ENCODE assay signal across 8 cellular contexts in the genomic region with DNA sequence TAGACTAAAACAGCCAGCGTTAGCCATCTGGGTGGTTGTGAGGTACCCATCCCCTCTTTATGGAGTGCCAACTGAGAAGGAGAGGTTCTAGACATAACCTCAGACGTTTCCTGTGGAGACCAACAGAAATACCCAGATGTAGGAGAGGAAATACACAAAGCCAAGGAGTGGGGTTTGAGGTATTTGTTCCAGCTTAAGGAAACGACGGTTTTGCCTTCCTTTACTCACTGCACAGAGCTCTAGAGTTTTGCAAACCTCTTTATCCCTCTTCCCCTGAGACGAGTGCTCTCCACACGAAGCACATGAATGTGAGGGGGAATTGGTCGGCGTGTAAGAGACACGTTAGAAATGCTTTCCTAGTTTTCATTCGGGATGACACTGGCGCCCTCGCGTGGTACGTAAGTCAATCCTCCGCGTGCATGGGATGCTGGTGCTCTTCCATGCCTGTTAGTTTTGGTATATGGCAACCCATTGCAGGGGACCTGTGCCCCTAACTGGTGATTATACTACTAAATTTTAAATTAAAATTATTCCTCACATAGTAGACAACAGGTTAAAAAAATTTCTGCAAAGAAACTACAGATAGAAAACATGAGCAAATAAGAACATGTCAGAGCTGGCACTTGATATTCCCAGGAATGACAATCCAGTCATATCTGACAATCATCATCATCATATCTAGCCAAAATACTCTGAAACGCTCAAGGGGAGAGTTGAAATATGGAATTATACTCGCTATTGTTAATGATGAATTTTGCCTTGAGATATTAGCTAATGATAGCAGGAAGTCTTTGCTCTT.
DNase-seq lines count a peak whose midpoint lies in the region; ATAC-seq and TF ChIP-seq lines count a peak whose summit lies in the region.

No MANE protein-coding gene starts in this region.

- peak; percentile 71 for ATAC-seq in GM21786 (IDR thresholded peaks at IDR 0.05; ENCODE audit: unreplicated experiment)
- ATAC-seq in gastroesophageal sphincter = peak; percentile 22

- peak overlapping the region; percentile 74 for H2AFZ ChIP-seq in osteoblast (ENCODE audit: low read length)

- intact Hi-C loops in activated T-helper 2 cell treated with anti-CD3 and anti-CD28 coated beads, Interferon-gamma antibody, Interleukin-2, Interleukin-4, amounts not matched to agents 10 μg/mL and 5 μg/mL and 100 μg/mL, durations not matched to agents 14 hours and 24 hours and 36 hours (cut with micrococcal nuclease) = loop anchor here (5.0 to 10.0 kb wide), 2 partner anchors 122 to 376 kb away; a partner anchor contains a TSS

- H3K27ac ChIP-seq in gastroesophageal sphincter = no peak overlapping the region
- H3K27ac ChIP-seq in osteoblast (ENCODE audit: low read depth, low read length) = no peak overlapping the region

- no peak for TF ChIP-seq POLR2A in gastroesophageal sphincter (IDR thresholded peaks at IDR 0.05)

- H3K9me3 ChIP-seq in gastroesophageal sphincter = no peaks in the 10 kb centered on the region
- H3K9me3 ChIP-seq in osteoblast (ENCODE audit: low read depth, low read length) = no peaks in the 10 kb centered on the region

- peaks cover 20% of the 10 kb centered on the region for H3K4me1 Mint-ChIP-seq in activated T-helper 2 cell treated with anti-CD3 and anti-CD28 coated beads, Interferon-gamma antibody, Interleukin-2, Interleukin-4, amounts not matched to agents 10 μg/mL and 5 μg/mL and 100 μg/mL, durations not matched to agents 14 hours and 24 hours and 36 hours (ENCODE audit: low read depth)

- 7 to 9% methylated on average over 12 to 18 of the region's 18 CpGs for WGBS in gastroesophageal sphincter (ENCODE audit: low coverage in 1 of 2), 2 donors

- no peak overlapping the region for H3K27ac Mint-ChIP-seq in activated T-helper 2 cell treated with anti-CD3 and anti-CD28 coated beads, Interferon-gamma antibody, Interleukin-2, Interleukin-4, amounts not matched to agents 10 μg/mL and 5 μg/mL and 100 μg/mL, durations not matched to agents 14 hours and 24 hours and 36 hours

- H4K20me1 ChIP-seq in osteoblast (ENCODE audit: insufficient read depth, low read length) = no peaks in the 10 kb centered on the region

- H3K4me1 ChIP-seq in gastroesophageal sphincter (peaks cover 0 to 8% (median 0%) of the 10 kb centered on the region in 3 donors), osteoblast (ENCODE audit: insufficient read depth, low read length) (peaks cover 27% of the 10 kb centered on the region)

- no peak for TF ChIP-seq EP300 in gastroesophageal sphincter (IDR thresholded peaks at IDR 0.05)

- H3K4me3 ChIP-seq in gastroesophageal sphincter (no peak overlapping the region), osteoblast (ENCODE audit: insufficient read depth, low read length) (peak overlapping the region; percentile 54)

- peak overlapping the region; percentile 78 for H3K4me2 ChIP-seq in osteoblast (ENCODE audit: insufficient read depth, low read length)

- no peaks in the 10 kb centered on the region for H3K36me3 Mint-ChIP-seq in activated T-helper 2 cell treated with anti-CD3 and anti-CD28 coated beads, Interferon-gamma antibody, Interleukin-2, Interleukin-4, amounts not matched to agents 10 μg/mL and 5 μg/mL and 100 μg/mL, durations not matched to agents 14 hours and 24 hours and 36 hours (ENCODE audit: low read depth)

- H3K27me3 ChIP-seq in gastroesophageal sphincter (no peaks in the 10 kb centered on the region), osteoblast (ENCODE audit: insufficient read depth, low read length) (no peaks in the 10 kb centered on the region)

- no peaks in the 10 kb centered on the region for H3K9me3 Mint-ChIP-seq in activated T-helper 2 cell treated with anti-CD3 and anti-CD28 coated beads, Interferon-gamma antibody, Interleukin-2, Interleukin-4, amounts not matched to agents 10 μg/mL and 5 μg/mL and 100 μg/mL, durations not matched to agents 14 hours and 24 hours and 36 hours

- DNase-seq in ELF-1 (ENCODE audit: low read depth, low spot score) = peak; percentile 58
- DNase-seq in NCI-H2171 treated with DMSO at 0.1 percent for 48 hours (lab: John Stamatoyannopoulos, UW) = peak; percentile 73
- DNase-seq in activated T-helper 2 cell treated with anti-CD3 and anti-CD28 coated beads, Interferon-gamma antibody, Interleukin-2, Interleukin-4, amounts not matched to agents 10 μg/mL and 5 μg/mL and 100 μg/mL, durations not matched to agents 14 hours and 24 hours and 36 hours (ENCODE audit: low spot score) = peak; percentile 10
- DNase-seq in osteoblast (ENCODE audit: insufficient read length, low spot score, missing footprints) = peak; percentile 64
- DNase-seq in NCI-H774 (lab: John Stamatoyannopoulos, UW) = no peak
- DNase-seq in DMS153 (lab: John Stamatoyannopoulos, UW) = no peak

- peak; percentile 36 to 71 (median 42) for TF ChIP-seq CTCF in gastroesophageal sphincter (IDR thresholded peaks at IDR 0.05)
- TF ChIP-seq CTCF in osteoblast (IDR thresholded peaks at IDR 0.05; ENCODE audit: extremely low read depth, low read depth, low read length) = peak; percentile 84

- H3K36me3 ChIP-seq in gastroesophageal sphincter = no peaks in the 10 kb centered on the region
- H3K36me3 ChIP-seq in osteoblast (ENCODE audit: insufficient read depth, low read length) = no peaks in the 10 kb centered on the region

- H3K4me3 Mint-ChIP-seq in activated T-helper 2 cell treated with anti-CD3 and anti-CD28 coated beads, Interferon-gamma antibody, Interleukin-2, Interleukin-4, amounts not matched to agents 10 μg/mL and 5 μg/mL and 100 μg/mL, durations not matched to agents 14 hours and 24 hours and 36 hours (ENCODE audit: low read depth) = no peak overlapping the region

- H3K27me3 Mint-ChIP-seq in activated T-helper 2 cell treated with anti-CD3 and anti-CD28 coated beads, Interferon-gamma antibody, Interleukin-2, Interleukin-4, amounts not matched to agents 10 μg/mL and 5 μg/mL and 100 μg/mL, durations not matched to agents 14 hours and 24 hours and 36 hours (ENCODE audit: low read depth) = peaks cover 28% of the 10 kb centered on the region

- H3K79me2 ChIP-seq in osteoblast (ENCODE audit: insufficient read depth, low read length) = no peaks in the 10 kb centered on the region

Comparison
In these comparisons a context has a peak if more than half of its experiments do, and no peak if none do; other contexts are left out.
1. DNase-seq: peak in ELF-1 (single experiment), NCI-H2171 treated with DMSO at 0.1 percent for 48 hours (single experiment), activated T-helper 2 cell treated with anti-CD3 and anti-CD28 coated beads, Interferon-gamma antibody, Interleukin-2, Interleukin-4, amounts not matched to agents 10 μg/mL and 5 μg/mL and 100 μg/mL, durations not matched to agents 14 hours and 24 hours and 36 hours (single experiment) and osteoblast (single experiment); none in NCI-H774 (single experiment) and DMS153 (single experiment).